In the genomic region with DNA sequence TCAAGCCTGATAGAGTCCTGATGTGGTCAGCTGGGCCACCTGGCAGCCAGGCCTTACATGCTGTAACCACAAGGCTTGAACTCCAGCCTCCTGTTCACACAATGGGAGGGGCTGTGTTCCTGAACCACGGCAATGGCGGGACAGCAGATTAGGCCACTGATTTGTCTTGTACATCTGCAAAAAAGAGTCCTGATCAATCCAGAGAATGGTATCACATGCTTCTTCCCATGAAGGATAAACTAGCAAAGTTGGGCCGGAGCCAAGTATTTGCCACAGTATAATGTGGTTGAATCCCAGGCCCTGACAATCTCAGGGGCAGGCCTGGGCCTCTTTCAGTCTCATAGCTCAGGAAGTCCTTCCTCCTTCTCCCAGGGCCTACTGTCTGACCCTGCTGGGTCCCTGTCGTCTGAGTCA, we compare ENCODE assay signal across 12 cellular contexts.
DNase-seq lines count a peak whose midpoint lies in the region; ATAC-seq and TF ChIP-seq lines count a peak whose summit lies in the region.
"Had no signal": no experiment of that assay in that cellular context is flagged by ENCODE, and none has a peak within 500 bp of the region (broad histone marks: within the 10 kb centered on the region; RNA-seq: fewer than 3 reads in every experiment).

No MANE protein-coding gene starts in this region.

- H3K27ac ChIP-seq in epithelial cell of prostate (peak overlapping the region; percentile 51), smooth muscle cell (ENCODE audit: low read depth) (peak overlapping the region; percentile 98), coronary artery (no peak overlapping the region)

- H3K36me3 ChIP-seq in smooth muscle cell (ENCODE audit: low read depth): no peaks in the 10 kb centered on the region

- no peaks in the 10 kb centered on the region for H3K27me3 ChIP-seq in smooth muscle cell (ENCODE audit: low read depth)

- H2AFZ ChIP-seq in smooth muscle cell (ENCODE audit: low read depth): peak overlapping the region; percentile 46

- no peaks in the 10 kb centered on the region for H3F3A ChIP-seq in smooth muscle cell (ENCODE audit: low read depth)

- H3K4me1 ChIP-seq in smooth muscle cell (ENCODE audit: low read depth): peaks cover 3% of the 10 kb centered on the region

- peak overlapping the region; percentile 81 for H3K9ac ChIP-seq in smooth muscle cell (ENCODE audit: low read depth)

- no peaks in the 10 kb centered on the region for H3K79me2 ChIP-seq in smooth muscle cell (ENCODE audit: low read depth)

- TF ChIP-seq CTCF in smooth muscle cell (IDR thresholded peaks at IDR 0.05; ENCODE audit: borderline replicate concordance, insufficient read depth, poor library complexity, severe bottlenecking) (no peak), coronary artery (IDR thresholded peaks at IDR 0.05) (no peak)

- H4K20me1 ChIP-seq in smooth muscle cell (ENCODE audit: low read depth): no peaks in the 10 kb centered on the region

- peak overlapping the region; percentile 70 for H3K4me2 ChIP-seq in smooth muscle cell

- DNase-seq in DMS53 (lab: John Stamatoyannopoulos, UW) (peak; percentile 24), DMS53 treated with DMSO at 0.1 percent for 48 hours (lab: John Stamatoyannopoulos, UW; ENCODE audit: unreplicated experiment) (no peak), RPMI8226 (peak; percentile 37), epithelial cell of prostate (ENCODE audit: low read depth, low spot score) (no peak), smooth muscle cell (lab: John Stamatoyannopoulos, UW; ENCODE audit: unreplicated experiment) (no peak), coronary artery (ENCODE audit: low spot score) (no peak)
- DNase-seq: activated CD4-positive, CD25-positive, alpha-beta regulatory T cell treated with anti-CD3 and anti-CD28 coated beads, Interleukin-2, amount 50 U/mL, for 72 hours; DMS79; NCI-H226; SIG-M5 had no signal

- H3K4me3 ChIP-seq in smooth muscle cell: no peak overlapping the region
- H3K4me3 ChIP-seq in coronary artery: no peak overlapping the region

- WGBS in smooth muscle cell (ENCODE audit: low lambda C conversion rate): 45% methylated on average over 4 of the region's 4 CpGs

- ATAC-seq in HG02938 (IDR thresholded peaks at IDR 0.05; ENCODE audit: unreplicated experiment): no peak
- no peak for ATAC-seq in GM21576 (IDR thresholded peaks at IDR 0.05; ENCODE audit: unreplicated experiment)

- H3K9me3 ChIP-seq in smooth muscle cell (replicated peaks; ENCODE audit: low read depth): no peaks in the 10 kb centered on the region

Comparison
In these comparisons a context has a peak if more than half of its experiments do, and no peak if none do; other contexts are left out.
1. DNase-seq: peak in DMS53 (single experiment) and RPMI8226 (single experiment); none in DMS53 treated with DMSO at 0.1 percent for 48 hours (single experiment), epithelial cell of prostate (single experiment), smooth muscle cell (single experiment) and coronary artery (single experiment).
2. H3K27ac ChIP-seq: peak in epithelial cell of prostate (single experiment) and smooth muscle cell (single experiment); none in coronary artery (0 of 2).